13 cellular contexts compared by ENCODE assay signal in genomic region chr16:81714593-81714992, GRCh38.
A peak's percentile ranks its signal among the peaks of the same experiment; 100 is the strongest.
DNase-seq lines count a peak whose midpoint lies in the region; ATAC-seq and TF ChIP-seq lines count a peak whose summit lies in the region.
"Had no signal": no experiment of that assay in that cellular context is flagged by ENCODE, and none has a peak within 500 bp of the region (broad histone marks: within the 10 kb centered on the region; RNA-seq: fewer than 3 reads in every experiment).

No MANE protein-coding gene starts in this region.

- peak overlapping the region; percentile 91 for H2BK120ac ChIP-seq in trophoblast cell (ENCODE audit: insufficient read depth, low read length, poor library complexity)

- peak overlapping the region; percentile 98 for H4K91ac ChIP-seq in trophoblast cell (ENCODE audit: low read depth, low read length)

- peak overlapping the region; percentile 63 for H4K8ac ChIP-seq in trophoblast cell (ENCODE audit: low read depth, low read length)

- H2BK12ac ChIP-seq in trophoblast cell (ENCODE audit: low read length) = peak overlapping the region; percentile 100

- H3K4me3 ChIP-seq in DOHH2 (ENCODE audit: low read length) (peak overlapping the region; percentile 28), trophoblast cell (ENCODE audit: low read depth, low read length) (no peak overlapping the region)
- H3K4me3 ChIP-seq: BLaER1, lower lobe of right lung, SK-N-MC had no signal

- no peaks in the 10 kb centered on the region for H3K9me3 ChIP-seq in DOHH2 (ENCODE audit: control insufficient read depth, insufficient read depth, low read length)
- no peaks in the 10 kb centered on the region for H3K9me3 ChIP-seq in trophoblast cell (ENCODE audit: insufficient read depth, low read depth, low read length)
- H3K9me3 ChIP-seq: BLaER1, lower lobe of right lung had no signal

- H3K23ac ChIP-seq in trophoblast cell (ENCODE audit: low read length) = no peak overlapping the region

- H3K4me1 ChIP-seq in DOHH2 (ENCODE audit: control insufficient read depth, low read length) = peaks cover 46% of the 10 kb centered on the region
- H3K4me1 ChIP-seq in trophoblast cell (ENCODE audit: control insufficient read depth in 1 of 2, insufficient read depth in 2 of 2, low read length in 2 of 2) = peaks cover 35 to 56% of the 10 kb centered on the region in 2 experiments

- no peaks in the 10 kb centered on the region for H3K9me3 Mint-ChIP-seq in activated CD4-positive, alpha-beta T cell treated with anti-CD3 and anti-CD28 coated beads, Interleukin-2, amount 10 ng/mL, durations not matched to agents 7 days and 5 days
- H3K9me3 Mint-ChIP-seq in activated T-helper 1 cell treated with anti-CD3 and anti-CD28 coated beads, Interleukin-12 subunit alpha, Interleukin-12 subunit beta, Interleukin-2, Interleukin-4 antibody, amounts not matched to agents 30 ng/mL and 10 ng/mL and 1 ng/mL, durations not matched to agents 14 hours and 24 hours and 36 hours = no peaks in the 10 kb centered on the region
- H3K9me3 Mint-ChIP-seq: endodermal cell had no signal

- H4K20me1 ChIP-seq in DOHH2 (ENCODE audit: control insufficient read depth, insufficient read depth, low read depth, low read length) = no peaks in the 10 kb centered on the region
- H4K20me1 ChIP-seq: BLaER1 had no signal

- CTCF ChIA-PET in activated CD4-positive, alpha-beta T cell treated with anti-CD3 and anti-CD28 coated beads, Interleukin-2, amount 10 ng/mL, durations not matched to agents 7 days and 5 days (lab: Charles Lee) = interaction anchor here (0.6 to 2.9 kb wide), 8 partner anchors 9 to 242 kb away, joined by 3 to 13 read pairs (median 6); no protein-coding TSS in a partner anchor

- H3K4me1 Mint-ChIP-seq in activated CD4-positive, alpha-beta T cell treated with anti-CD3 and anti-CD28 coated beads, Interleukin-2, amount 10 ng/mL, durations not matched to agents 7 days and 5 days = peaks cover 45% of the 10 kb centered on the region
- H3K4me1 Mint-ChIP-seq in activated T-helper 1 cell treated with anti-CD3 and anti-CD28 coated beads, Interleukin-12 subunit alpha, Interleukin-12 subunit beta, Interleukin-2, Interleukin-4 antibody, amounts not matched to agents 30 ng/mL and 10 ng/mL and 1 ng/mL, durations not matched to agents 14 hours and 24 hours and 36 hours (ENCODE audit: low read depth) = peaks cover 43% of the 10 kb centered on the region

- no peak for ATAC-seq in GM19324 (IDR thresholded peaks at IDR 0.05; ENCODE audit: low FRiP score, unreplicated experiment)
- ATAC-seq: lower lobe of right lung had no signal

- intact Hi-C loops in activated T-helper 1 cell treated with anti-CD3 and anti-CD28 coated beads, Interleukin-12 subunit alpha, Interleukin-12 subunit beta, Interleukin-2, Interleukin-4 antibody, amounts not matched to agents 30 ng/mL and 10 ng/mL and 1 ng/mL, durations not matched to agents 14 hours and 24 hours and 36 hours (cut with micrococcal nuclease) = no loop called here

- H3K4ac ChIP-seq in trophoblast cell (ENCODE audit: low read depth, low read length) = peak overlapping the region; percentile 90

- POLR2A ChIA-PET in activated CD4-positive, alpha-beta T cell treated with anti-CD3 and anti-CD28 coated beads, Interleukin-2, amount 10 ng/mL, durations not matched to agents 7 days and 5 days (lab: Charles Lee) = no interaction called here

- DNase-seq in activated CD4-positive, alpha-beta T cell treated with anti-CD3 and anti-CD28 coated beads, Interleukin-2, amount 10 ng/mL, durations not matched to agents 7 days and 5 days = no peak
- no peak for DNase-seq in activated CD4-positive, alpha-beta T cell treated with anti-CD3 and anti-CD28 coated beads, Interleukin-2, amount 50 U/mL, for 1 hour
- no peak for DNase-seq in activated T-helper 1 cell treated with anti-CD3 and anti-CD28 coated beads, Interleukin-12 subunit alpha, Interleukin-12 subunit beta, Interleukin-2, Interleukin-4 antibody, amounts not matched to agents 30 ng/mL and 10 ng/mL and 1 ng/mL, durations not matched to agents 14 hours and 24 hours and 36 hours (ENCODE audit: low spot score)
- no peak for DNase-seq in trophoblast cell
- no peak for DNase-seq in NCI-H2029 treated with DMSO at 0.1 percent for 48 hours (lab: John Stamatoyannopoulos, UW)
- no peak for DNase-seq in mesenteric fat pad (ENCODE audit: low spot score)
- DNase-seq: lower lobe of right lung; stimulated activated CD4-positive, alpha-beta T cell treated with anti-CD3 and anti-CD28 coated beads, Interleukin-4, amount 100 ng/mL, for 1 hour had no signal

- no peak overlapping the region for H3K9ac ChIP-seq in trophoblast cell (ENCODE audit: low read length)
- H3K9ac ChIP-seq: BLaER1 had no signal

- no peak overlapping the region for H4K12ac ChIP-seq in trophoblast cell (ENCODE audit: low read depth, low read length)

- H3K36me3 ChIP-seq in DOHH2 (ENCODE audit: control insufficient read depth, low read length) = no peaks in the 10 kb centered on the region
- peaks cover 2 to 5% of the 10 kb centered on the region in 2 experiments for H3K36me3 ChIP-seq in trophoblast cell (ENCODE audit: control insufficient read depth in 1 of 2, insufficient read depth in 2 of 2, low read length in 2 of 2)

- H3K14ac ChIP-seq in trophoblast cell (ENCODE audit: low read length) = peak overlapping the region; percentile 86

- H2AK5ac ChIP-seq in trophoblast cell (ENCODE audit: low read length) = peak overlapping the region; percentile 91

- H3K4me2 ChIP-seq in DOHH2 (ENCODE audit: low read length) (peak overlapping the region; percentile 70), trophoblast cell (ENCODE audit: low read length) (no peak overlapping the region)
- H3K4me2 ChIP-seq: BLaER1 had no signal

- H3K79me2 ChIP-seq in DOHH2 (ENCODE audit: control insufficient read depth, low read length) = no peaks in the 10 kb centered on the region
- peaks cover 6% of the 10 kb centered on the region for H3K79me2 ChIP-seq in trophoblast cell (ENCODE audit: control insufficient read depth, insufficient read depth, low read length, poor library complexity)

- peak overlapping the region; percentile 70 for H3K27ac Mint-ChIP-seq in activated CD4-positive, alpha-beta T cell treated with anti-CD3 and anti-CD28 coated beads, Interleukin-2, amount 10 ng/mL, durations not matched to agents 7 days and 5 days
- H3K27ac Mint-ChIP-seq in activated T-helper 1 cell treated with anti-CD3 and anti-CD28 coated beads, Interleukin-12 subunit alpha, Interleukin-12 subunit beta, Interleukin-2, Interleukin-4 antibody, amounts not matched to agents 30 ng/mL and 10 ng/mL and 1 ng/mL, durations not matched to agents 14 hours and 24 hours and 36 hours = no peak overlapping the region
- H3K27ac Mint-ChIP-seq: endodermal cell had no signal

- H3K27me3 ChIP-seq in DOHH2 (ENCODE audit: control insufficient read depth, low read length) (peaks cover 7% of the 10 kb centered on the region), trophoblast cell (ENCODE audit: insufficient read depth, low read length) (no peaks in the 10 kb centered on the region)
- H3K27me3 ChIP-seq: BLaER1 had no signal

- H3K79me1 ChIP-seq in trophoblast cell (ENCODE audit: low read length) = peaks cover 67% of the 10 kb centered on the region

- no CpG with 5 or more reads among the region's 6 CpGs for WGBS in trophoblast cell (ENCODE audit: extremely low coverage, insufficient coverage, insufficient read length)

- H3F3A ChIP-seq in DOHH2 (ENCODE audit: control insufficient read depth, insufficient read depth) = peaks cover 3% of the 10 kb centered on the region; the same call in 1 of the 2 replicates

- peaks cover 2% of the 10 kb centered on the region for H3K36me3 Mint-ChIP-seq in activated CD4-positive, alpha-beta T cell treated with anti-CD3 and anti-CD28 coated beads, Interleukin-2, amount 10 ng/mL, durations not matched to agents 7 days and 5 days (ENCODE audit: low read depth)
- no peaks in the 10 kb centered on the region for H3K36me3 Mint-ChIP-seq in activated T-helper 1 cell treated with anti-CD3 and anti-CD28 coated beads, Interleukin-12 subunit alpha, Interleukin-12 subunit beta, Interleukin-2, Interleukin-4 antibody, amounts not matched to agents 30 ng/mL and 10 ng/mL and 1 ng/mL, durations not matched to agents 14 hours and 24 hours and 36 hours (ENCODE audit: low read depth)

- H3K27ac ChIP-seq in DOHH2 (ENCODE audit: low read depth, low read length) = no peak overlapping the region
- peak overlapping the region; percentile 99 for H3K27ac ChIP-seq in trophoblast cell (ENCODE audit: low read depth, low read length)
- H3K27ac ChIP-seq: BLaER1, lower lobe of right lung, SK-N-MC had no signal

- H3K9me2 ChIP-seq in DOHH2 (replicated peaks; ENCODE audit: control insufficient read depth, low read length) = no peaks in the 10 kb centered on the region

- H3K27me3 Mint-ChIP-seq in activated CD4-positive, alpha-beta T cell treated with anti-CD3 and anti-CD28 coated beads, Interleukin-2, amount 10 ng/mL, durations not matched to agents 7 days and 5 days = no peaks in the 10 kb centered on the region
- no peaks in the 10 kb centered on the region for H3K27me3 Mint-ChIP-seq in activated T-helper 1 cell treated with anti-CD3 and anti-CD28 coated beads, Interleukin-12 subunit alpha, Interleukin-12 subunit beta, Interleukin-2, Interleukin-4 antibody, amounts not matched to agents 30 ng/mL and 10 ng/mL and 1 ng/mL, durations not matched to agents 14 hours and 24 hours and 36 hours (ENCODE audit: insufficient read depth)

- H2BK5ac ChIP-seq in trophoblast cell (ENCODE audit: low read depth, low read length, poor library complexity) = peak overlapping the region; percentile 85

- H3K4me3 Mint-ChIP-seq in activated CD4-positive, alpha-beta T cell treated with anti-CD3 and anti-CD28 coated beads, Interleukin-2, amount 10 ng/mL, durations not matched to agents 7 days and 5 days = no peak overlapping the region
- H3K4me3 Mint-ChIP-seq in activated T-helper 1 cell treated with anti-CD3 and anti-CD28 coated beads, Interleukin-12 subunit alpha, Interleukin-12 subunit beta, Interleukin-2, Interleukin-4 antibody, amounts not matched to agents 30 ng/mL and 10 ng/mL and 1 ng/mL, durations not matched to agents 14 hours and 24 hours and 36 hours = peak overlapping the region; percentile 63
- H3K4me3 Mint-ChIP-seq: endodermal cell had no signal

- H2AFZ ChIP-seq in trophoblast cell (ENCODE audit: insufficient read depth, low read length, poor library complexity) = peak overlapping the region; percentile 50

- peak overlapping the region; percentile 91 for H3K18ac ChIP-seq in trophoblast cell (ENCODE audit: low read length)

- no peak for TF ChIP-seq CTCF in DOHH2 (IDR thresholded peaks at IDR 0.05; ENCODE audit: low read depth, low read length, poor library complexity, severe bottlenecking)
